Comparison of ENCODE assay signal across 1 cellular context in the genomic region with DNA sequence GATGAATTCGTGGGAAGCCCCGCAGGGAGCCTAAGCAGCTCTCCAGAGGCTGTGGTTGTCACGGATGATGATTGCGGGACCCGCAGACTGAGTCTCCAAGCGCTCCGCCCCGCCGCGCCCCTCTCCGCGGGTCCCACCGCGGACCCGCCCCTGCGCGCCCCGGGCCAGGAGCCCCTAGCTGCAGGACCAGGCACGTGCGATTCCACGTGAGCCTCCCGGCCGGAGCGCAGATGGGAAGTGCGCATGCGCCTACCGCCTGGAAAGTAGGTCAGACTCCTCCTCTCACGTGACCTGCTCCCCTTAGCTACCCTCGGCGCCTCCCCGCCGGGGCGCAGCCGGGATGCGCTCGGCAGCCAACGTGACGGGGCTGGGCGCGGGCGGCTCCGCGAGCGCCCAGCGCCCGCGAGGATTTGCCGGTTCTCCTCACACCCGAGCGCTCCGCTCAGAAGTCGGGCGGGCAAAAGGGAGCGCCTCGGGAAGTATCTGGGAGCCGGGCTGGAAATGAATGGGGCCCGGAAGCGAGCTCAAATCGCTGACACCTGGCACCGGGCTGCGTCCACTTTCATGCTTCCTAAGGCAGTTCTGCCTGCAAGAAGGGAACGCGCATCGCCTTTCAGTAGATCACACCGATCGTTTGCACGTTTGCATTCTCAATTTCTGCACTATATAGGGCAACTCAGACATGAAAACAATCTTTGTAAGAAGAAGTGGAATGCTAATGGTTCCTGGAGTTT.
TF ChIP-seq lines count a peak whose summit lies in the region.

No MANE protein-coding gene starts in this region.

TF ChIP-seq in WTC11, 78 proteins besides CTCF, POLR2A, EP300 and RAD21 (continued from another document and continues in another):
- TF ChIP-seq, protein P1, sequence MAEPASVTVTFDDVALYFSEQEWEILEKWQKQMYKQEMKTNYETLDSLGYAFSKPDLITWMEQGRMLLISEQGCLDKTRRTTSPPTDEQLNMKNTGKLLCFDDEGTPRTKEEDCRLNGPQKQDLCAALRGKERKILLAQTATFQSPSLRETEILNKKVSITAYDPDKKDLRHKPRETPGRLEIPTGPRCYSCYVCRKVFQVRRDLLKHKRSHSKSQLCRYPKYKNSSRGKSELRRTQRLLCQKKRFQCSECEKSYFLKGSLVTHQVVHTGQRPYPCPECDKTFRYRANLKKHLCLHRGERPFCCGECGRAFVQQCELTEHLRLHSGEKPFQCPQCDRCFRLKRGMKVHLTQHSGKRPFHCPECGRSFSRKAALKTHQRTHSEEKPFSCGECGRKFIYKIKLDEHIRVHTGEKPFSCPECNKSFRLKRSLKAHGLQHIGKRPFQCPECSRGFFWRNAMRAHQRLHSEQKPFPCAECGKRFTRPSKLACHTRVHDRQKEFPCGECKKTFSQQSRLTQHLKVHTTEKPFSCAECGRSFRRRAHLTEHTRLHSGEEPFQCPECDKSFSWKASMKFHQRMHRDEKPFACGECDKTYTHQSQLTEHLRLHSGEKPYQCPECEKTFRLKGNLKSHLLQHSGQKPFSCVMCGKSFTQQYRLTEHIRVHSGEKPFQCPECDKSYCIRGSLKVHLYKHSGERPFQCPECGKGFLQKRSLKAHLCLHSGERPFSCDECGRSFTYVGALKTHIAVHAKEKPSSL (CRISPR knock-in tag; conservative IDR thresholded peaks at IDR 0.05), result no peak
- TF ChIP-seq KAT7 (CRISPR knock-in tag; IDR thresholded peaks at IDR 0.05; ENCODE audit: borderline replicate concordance) (no peak), CREB1 (CRISPR knock-in tag; IDR thresholded peaks at IDR 0.05) (peak; percentile 86; the same call in 1 of the 2 replicates), MXD4 (CRISPR knock-in tag; IDR thresholded peaks at IDR 0.05; ENCODE audit: borderline replicate concordance) (no peak), AFF4 (CRISPR knock-in tag; IDR thresholded peaks at IDR 0.05; ENCODE audit: borderline replicate concordance) (peak; percentile 48; the same call in 1 of the 2 replicates), SP1 (CRISPR knock-in tag; conservative IDR thresholded peaks at IDR 0.05) (peak; percentile 77), NFYB (CRISPR knock-in tag; conservative IDR thresholded peaks at IDR 0.05; ENCODE audit: low read depth) (no peak; the same call in 1 of the 2 replicates), ZNF317 (CRISPR knock-in tag; IDR thresholded peaks at IDR 0.05; ENCODE audit: borderline replicate concordance, low read depth) (no peak), GABPB1 (CRISPR knock-in tag; IDR thresholded peaks at IDR 0.05) (no peak; the same call in none of the 2 replicates), PRDM15 (CRISPR knock-in tag; IDR thresholded peaks at IDR 0.05) (peak; percentile 28; the same call in 1 of the 2 replicates), FOXK1 (CRISPR knock-in tag; IDR thresholded peaks at IDR 0.05) (peak; percentile 90), TEAD4 (CRISPR knock-in tag; IDR thresholded peaks at IDR 0.05) (no peak), USF2 (CRISPR knock-in tag; IDR thresholded peaks at IDR 0.05) (peak; percentile 95), ARID4B (CRISPR knock-in tag; IDR thresholded peaks at IDR 0.05; ENCODE audit: borderline replicate concordance) (no peak; the same call in 1 of the 2 replicates), ZNF232 (CRISPR knock-in tag; IDR thresholded peaks at IDR 0.05) (peak; percentile 90), NFATC4 (CRISPR knock-in tag; IDR thresholded peaks at IDR 0.05) (no peak), TP53 (CRISPR knock-in tag; IDR thresholded peaks at IDR 0.05) (peak; percentile 95; the same call in 1 of the 2 replicates), SOX15 (CRISPR knock-in tag; IDR thresholded peaks at IDR 0.05) (no peak), GTF2I (CRISPR knock-in tag; conservative IDR thresholded peaks at IDR 0.05) (no peak), RORB (CRISPR knock-in tag; IDR thresholded peaks at IDR 0.05) (no peak), FOXP1 (CRISPR knock-in tag; IDR thresholded peaks at IDR 0.05; ENCODE audit: borderline replicate concordance) (peak; percentile 95), NR3C1 (CRISPR knock-in tag; conservative IDR thresholded peaks at IDR 0.05; ENCODE audit: low read depth) (0 out of 2 replicates have a peak, but pooled peaks have one; percentile 32), TEAD1 (CRISPR knock-in tag; IDR thresholded peaks at IDR 0.05) (peak; percentile 90), NFE2L1 (CRISPR knock-in tag; IDR thresholded peaks at IDR 0.05) (peak; percentile 92; the same call in 1 of the 2 replicates)
- TF ChIP-seq, protein P2, sequence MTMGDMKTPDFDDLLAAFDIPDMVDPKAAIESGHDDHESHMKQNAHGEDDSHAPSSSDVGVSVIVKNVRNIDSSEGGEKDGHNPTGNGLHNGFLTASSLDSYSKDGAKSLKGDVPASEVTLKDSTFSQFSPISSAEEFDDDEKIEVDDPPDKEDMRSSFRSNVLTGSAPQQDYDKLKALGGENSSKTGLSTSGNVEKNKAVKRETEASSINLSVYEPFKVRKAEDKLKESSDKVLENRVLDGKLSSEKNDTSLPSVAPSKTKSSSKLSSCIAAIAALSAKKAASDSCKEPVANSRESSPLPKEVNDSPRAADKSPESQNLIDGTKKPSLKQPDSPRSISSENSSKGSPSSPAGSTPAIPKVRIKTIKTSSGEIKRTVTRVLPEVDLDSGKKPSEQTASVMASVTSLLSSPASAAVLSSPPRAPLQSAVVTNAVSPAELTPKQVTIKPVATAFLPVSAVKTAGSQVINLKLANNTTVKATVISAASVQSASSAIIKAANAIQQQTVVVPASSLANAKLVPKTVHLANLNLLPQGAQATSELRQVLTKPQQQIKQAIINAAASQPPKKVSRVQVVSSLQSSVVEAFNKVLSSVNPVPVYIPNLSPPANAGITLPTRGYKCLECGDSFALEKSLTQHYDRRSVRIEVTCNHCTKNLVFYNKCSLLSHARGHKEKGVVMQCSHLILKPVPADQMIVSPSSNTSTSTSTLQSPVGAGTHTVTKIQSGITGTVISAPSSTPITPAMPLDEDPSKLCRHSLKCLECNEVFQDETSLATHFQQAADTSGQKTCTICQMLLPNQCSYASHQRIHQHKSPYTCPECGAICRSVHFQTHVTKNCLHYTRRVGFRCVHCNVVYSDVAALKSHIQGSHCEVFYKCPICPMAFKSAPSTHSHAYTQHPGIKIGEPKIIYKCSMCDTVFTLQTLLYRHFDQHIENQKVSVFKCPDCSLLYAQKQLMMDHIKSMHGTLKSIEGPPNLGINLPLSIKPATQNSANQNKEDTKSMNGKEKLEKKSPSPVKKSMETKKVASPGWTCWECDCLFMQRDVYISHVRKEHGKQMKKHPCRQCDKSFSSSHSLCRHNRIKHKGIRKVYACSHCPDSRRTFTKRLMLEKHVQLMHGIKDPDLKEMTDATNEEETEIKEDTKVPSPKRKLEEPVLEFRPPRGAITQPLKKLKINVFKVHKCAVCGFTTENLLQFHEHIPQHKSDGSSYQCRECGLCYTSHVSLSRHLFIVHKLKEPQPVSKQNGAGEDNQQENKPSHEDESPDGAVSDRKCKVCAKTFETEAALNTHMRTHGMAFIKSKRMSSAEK (CRISPR knock-in tag; IDR thresholded peaks at IDR 0.05; ENCODE audit: borderline replicate concordance), result no peak
- TF ChIP-seq, protein P3, sequence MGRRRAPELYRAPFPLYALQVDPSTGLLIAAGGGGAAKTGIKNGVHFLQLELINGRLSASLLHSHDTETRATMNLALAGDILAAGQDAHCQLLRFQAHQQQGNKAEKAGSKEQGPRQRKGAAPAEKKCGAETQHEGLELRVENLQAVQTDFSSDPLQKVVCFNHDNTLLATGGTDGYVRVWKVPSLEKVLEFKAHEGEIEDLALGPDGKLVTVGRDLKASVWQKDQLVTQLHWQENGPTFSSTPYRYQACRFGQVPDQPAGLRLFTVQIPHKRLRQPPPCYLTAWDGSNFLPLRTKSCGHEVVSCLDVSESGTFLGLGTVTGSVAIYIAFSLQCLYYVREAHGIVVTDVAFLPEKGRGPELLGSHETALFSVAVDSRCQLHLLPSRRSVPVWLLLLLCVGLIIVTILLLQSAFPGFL (CRISPR knock-in tag; IDR thresholded peaks at IDR 0.05; ENCODE audit: borderline replicate concordance), result 0 out of 2 replicates have a peak, but pooled peaks have one; percentile 13
